ENCODE assay signal across 17 cellular contexts in genomic region chr1:212110617-212111016, GRCh38.
A peak's percentile ranks its signal among the peaks of the same experiment; 100 is the strongest.
DNase-seq lines count a peak whose midpoint lies in the region; ATAC-seq and TF ChIP-seq lines count a peak whose summit lies in the region.
"Had no signal": no experiment of that assay in that cellular context is flagged by ENCODE, and none has a peak within 500 bp of the region (broad histone marks: within the 10 kb centered on the region; RNA-seq: fewer than 3 reads in every experiment).

No MANE protein-coding gene starts in this region.

- H2BK15ac ChIP-seq in IMR-90 (ENCODE audit: low read depth, low read length): no peak overlapping the region

- no peaks in the 10 kb centered on the region for H3K27me3 Mint-ChIP-seq in activated T-helper 2 cell treated with anti-CD3 and anti-CD28 coated beads, Interferon-gamma antibody, Interleukin-2, Interleukin-4, amounts not matched to agents 10 μg/mL and 5 μg/mL and 100 μg/mL, durations not matched to agents 14 hours and 24 hours and 36 hours (ENCODE audit: low read depth)
- H3K27me3 Mint-ChIP-seq: B cell had no signal

- BruUV-seq in A673 (replicated peaks; lab: Mats Ljungman, UMichigan) (no TSS peak), IMR-90 (replicated peaks; lab: Mats Ljungman, UMichigan) (no TSS peak)

- no peak overlapping the region for H2AK5ac ChIP-seq in IMR-90 (ENCODE audit: low read depth, low read length)

- no peaks in the 10 kb centered on the region for H3K36me3 ChIP-seq in A673 (ENCODE audit: insufficient read depth, low read length, poor library complexity, severe bottlenecking)
- no peaks in the 10 kb centered on the region for H3K36me3 ChIP-seq in IMR-90 (ENCODE audit: control insufficient read depth, insufficient read depth, low read length)
- H3K36me3 ChIP-seq: ovary had no signal

- peak overlapping the region; percentile 67 for H2AFZ ChIP-seq in IMR-90 (replicated peaks; ENCODE audit: low read length, poor library complexity)

- DNase-seq in A673 (ENCODE audit: low spot score): peak; percentile 66
- peak; percentile 22 for DNase-seq in IMR-90
- peak; percentile 51 for DNase-seq in dermis blood vessel endothelial cell
- peak; percentile 45 for DNase-seq in left ventricle myocardium superior
- DNase-seq in stimulated activated naive CD4-positive, alpha-beta T cell treated with Interleukin-2 at 50 U/mL for 16 hours (lab: John Stamatoyannopoulos, UW): no peak
- DNase-seq in NCI-H510A treated with DMSO at 0.1 percent for 48 hours (lab: John Stamatoyannopoulos, UW): no peak
- no peak for DNase-seq in activated T-helper 2 cell treated with anti-CD3 and anti-CD28 coated beads, Interferon-gamma antibody, Interleukin-2, Interleukin-4, amounts not matched to agents 10 μg/mL and 5 μg/mL and 100 μg/mL, durations not matched to agents 14 hours and 24 hours and 36 hours (ENCODE audit: low spot score)
- no peak for DNase-seq in lower leg skin (ENCODE audit: low spot score in 2 of 2)
- DNase-seq: activated CD4-positive, alpha-beta T cell treated with anti-CD3 and anti-CD28 coated beads, Interleukin-2, amount 50 U/mL, for 1 hour; activated T-cell treated with anti-CD3 and anti-CD28 coated beads, Interleukin-2, amount 50 U/mL, for 48 hours; amniotic stem cell; DMS79 treated with DMSO at 0.1 percent for 48 hours; mesenchymal stem cell; NCI-H1417 treated with DMSO at 0.1 percent for 48 hours; NCI-H510A; ovary had no signal

- POLR2A ChIA-PET in A673 (lab: Charles Lee; ENCODE audit: low non-redundant PET): no interaction called here
- POLR2A ChIA-PET in IMR-90 (lab: Charles Lee; ENCODE audit: unreplicated experiment): no interaction called here

- peak; percentile 32; the same call in 1 of the 2 replicates for TF ChIP-seq RAD21 in IMR-90 (IDR thresholded peaks at IDR 0.05; ENCODE audit: low read length)

- no peak overlapping the region for H4K91ac ChIP-seq in IMR-90 (ENCODE audit: insufficient read depth, low read depth, low read length)

- H3K9me3 ChIP-seq in A673 (ENCODE audit: low read depth, low read length, poor library complexity, severe bottlenecking) (no peaks in the 10 kb centered on the region), IMR-90 (ENCODE audit: control insufficient read depth, insufficient read depth, low read length) (no peaks in the 10 kb centered on the region)
- H3K9me3 ChIP-seq: ovary had no signal

- no peaks in the 10 kb centered on the region; the same call in 1 of the 2 replicates for H3K9me1 ChIP-seq in IMR-90 (ENCODE audit: insufficient read depth, low read length)

- no peak overlapping the region for H4K8ac ChIP-seq in IMR-90 (ENCODE audit: low read depth in 2 of 2, low read length in 2 of 2)

- WGBS in IMR-90 (ENCODE audit: extremely low coverage in 2 of 2, insufficient read length in 1 of 2), 2 experiments: no CpG with 5 or more reads among the region's 2 CpGs
- 24% methylated on average over 2 of the region's 2 CpGs for WGBS in lower leg skin, 2 donors

- H3K14ac ChIP-seq in IMR-90 (replicated peaks; ENCODE audit: low read depth, low read length): no peak overlapping the region

- H3K4me3 ChIP-seq in A673 (ENCODE audit: low read depth, low read length, poor library complexity, severe bottlenecking): no peak overlapping the region
- no peak overlapping the region for H3K4me3 ChIP-seq in IMR-90 (ENCODE audit: insufficient read depth, low read depth, low read length)
- no peak overlapping the region for H3K4me3 ChIP-seq in lower leg skin (ENCODE audit: low read depth, poor library complexity, severe bottlenecking)
- H3K4me3 ChIP-seq: ovary had no signal

- dilution Hi-C loops in IMR-90 (cut with HindIII; ENCODE audit: low sequenced_read_pairs, unreplicated experiment): no loop called here

- in situ Hi-C loops in IMR-90 (cut with MboI; ENCODE audit: low sequenced_read_pairs): no loop called here

- H3K9ac ChIP-seq in IMR-90 (ENCODE audit: low read depth, low read length): no peak overlapping the region

- H3K27me3 ChIP-seq in A673 (replicated peaks; ENCODE audit: insufficient read depth, low read depth, low read length, poor library complexity): no peaks in the 10 kb centered on the region
- no peaks in the 10 kb centered on the region for H3K27me3 ChIP-seq in IMR-90 (ENCODE audit: control insufficient read depth, insufficient read depth, low read length)
- H3K27me3 ChIP-seq: ovary had no signal

- no peak overlapping the region for H2BK120ac ChIP-seq in IMR-90 (ENCODE audit: low read depth, low read length)

- H3K56ac ChIP-seq in IMR-90 (ENCODE audit: extremely low read depth, insufficient read depth, low read length): no peak overlapping the region

- 0 out of 2 replicates have a peak, but pooled peaks have one; percentile 26 for TF ChIP-seq CTCF in A673 (conservative IDR thresholded peaks at IDR 0.05; ENCODE audit: low read depth, low read length)
- peak; percentile 28; the same call in 1 of the 2 replicates for TF ChIP-seq CTCF in IMR-90 (conservative IDR thresholded peaks at IDR 0.05; ENCODE audit: low read depth, low read length)
- no peak for TF ChIP-seq CTCF in lower leg skin (IDR thresholded peaks at IDR 0.05)

- H3K4me2 ChIP-seq in IMR-90 (ENCODE audit: low read depth, low read length): no peak overlapping the region

- intact Hi-C loops in A673 (cut with micrococcal nuclease; ENCODE audit: unreplicated experiment) (no loop called here), IMR-90 (cut with micrococcal nuclease) (no loop called here), left ventricle myocardium superior (cut with micrococcal nuclease) (no loop called here), lower leg skin (cut with DNase I; ENCODE audit: low total_unique reads) (no loop called here)
- intact Hi-C loops in activated T-helper 2 cell treated with anti-CD3 and anti-CD28 coated beads, Interferon-gamma antibody, Interleukin-2, Interleukin-4, amounts not matched to agents 10 μg/mL and 5 μg/mL and 100 μg/mL, durations not matched to agents 14 hours and 24 hours and 36 hours (cut with micrococcal nuclease): no loop called here

- H2BK20ac ChIP-seq in IMR-90 (ENCODE audit: low read depth, low read length): no peak overlapping the region

- ATAC-seq in IMR-90 (ENCODE audit: low read depth) (0 out of 2 replicates have a peak, but pooled peaks have one; percentile 30), left ventricle myocardium superior (peak; percentile 77)

- TF ChIP-seq POLR2A in IMR-90 (IDR thresholded peaks at IDR 0.05; ENCODE audit: low read depth, low read length): no peak
- no peak for TF ChIP-seq POLR2A in lower leg skin (IDR thresholded peaks at IDR 0.05)

- H3K27ac ChIP-seq in A673 (ENCODE audit: low read depth, low read length, poor library complexity, severe bottlenecking) (peak overlapping the region; percentile 10), IMR-90 (ENCODE audit: insufficient read depth, low read length) (no peak overlapping the region)
- H3K27ac ChIP-seq: ovary had no signal

- H3K4me1 ChIP-seq in A673 (ENCODE audit: insufficient read depth, low read length, poor library complexity, severe bottlenecking): peaks cover 19% of the 10 kb centered on the region
- H3K4me1 ChIP-seq in IMR-90 (ENCODE audit: control insufficient read depth, insufficient read depth, low read length): peaks cover 5% of the 10 kb centered on the region; the same call in 1 of the 2 replicates

- no peak overlapping the region for H3K23ac ChIP-seq in IMR-90 (ENCODE audit: low read depth, low read length)

- no peaks in the 10 kb centered on the region for H3K9me3 Mint-ChIP-seq in activated T-helper 2 cell treated with anti-CD3 and anti-CD28 coated beads, Interferon-gamma antibody, Interleukin-2, Interleukin-4, amounts not matched to agents 10 μg/mL and 5 μg/mL and 100 μg/mL, durations not matched to agents 14 hours and 24 hours and 36 hours

- no peak overlapping the region for H3K4me3 Mint-ChIP-seq in activated T-helper 2 cell treated with anti-CD3 and anti-CD28 coated beads, Interferon-gamma antibody, Interleukin-2, Interleukin-4, amounts not matched to agents 10 μg/mL and 5 μg/mL and 100 μg/mL, durations not matched to agents 14 hours and 24 hours and 36 hours (ENCODE audit: low read depth)
- H3K4me3 Mint-ChIP-seq: B cell had no signal

- no peak overlapping the region for H3K18ac ChIP-seq in IMR-90 (ENCODE audit: low read depth, low read length)

- H2AK9ac ChIP-seq in IMR-90 (replicated peaks; ENCODE audit: low read depth, low read length, poor library complexity): no peak overlapping the region

- peaks cover 21% of the 10 kb centered on the region for H3K36me3 Mint-ChIP-seq in activated T-helper 2 cell treated with anti-CD3 and anti-CD28 coated beads, Interferon-gamma antibody, Interleukin-2, Interleukin-4, amounts not matched to agents 10 μg/mL and 5 μg/mL and 100 μg/mL, durations not matched to agents 14 hours and 24 hours and 36 hours (ENCODE audit: low read depth)

- H4K5ac ChIP-seq in IMR-90 (ENCODE audit: low read depth, low read length): no peak overlapping the region

- H3K4me1 Mint-ChIP-seq in activated T-helper 2 cell treated with anti-CD3 and anti-CD28 coated beads, Interferon-gamma antibody, Interleukin-2, Interleukin-4, amounts not matched to agents 10 μg/mL and 5 μg/mL and 100 μg/mL, durations not matched to agents 14 hours and 24 hours and 36 hours (ENCODE audit: low read depth): peaks cover 10% of the 10 kb centered on the region
- H3K4me1 Mint-ChIP-seq: B cell had no signal

- no peak overlapping the region; the same call in 1 of the 2 replicates for H3K4ac ChIP-seq in IMR-90 (ENCODE audit: low read depth, low read length)

- H2BK5ac ChIP-seq in IMR-90 (ENCODE audit: low read depth, low read length, poor library complexity, severe bottlenecking): no peak overlapping the region

- H3K79me1 ChIP-seq in IMR-90 (ENCODE audit: low read depth in 1 of 2, low read length in 2 of 2): peaks cover 0 to 4% of the 10 kb centered on the region in 2 experiments; a peak in 2 of 4 replicates

- H4K20me1 ChIP-seq in IMR-90 (ENCODE audit: insufficient read depth, low read length): no peaks in the 10 kb centered on the region

- no peak overlapping the region for H3K27ac Mint-ChIP-seq in activated T-helper 2 cell treated with anti-CD3 and anti-CD28 coated beads, Interferon-gamma antibody, Interleukin-2, Interleukin-4, amounts not matched to agents 10 μg/mL and 5 μg/mL and 100 μg/mL, durations not matched to agents 14 hours and 24 hours and 36 hours
- H3K27ac Mint-ChIP-seq: B cell had no signal

- CTCF ChIA-PET in A673 (lab: Charles Lee) (no interaction called here), IMR-90 (lab: Yijun Ruan, JAX) (interaction anchor here (1.5 kb wide), 1 partner anchor 8 kb away, joined by 4 read pairs; no protein-coding TSS in a partner anchor)

TF ChIP-seq in IMR-90, 13 proteins besides CTCF, POLR2A, EP300 and RAD21:
- no peak for TF ChIP-seq MXI1 (IDR thresholded peaks at IDR 0.05; ENCODE audit: borderline replicate concordance, low read depth, low read length)
- no peak for TF ChIP-seq CHD1 (IDR thresholded peaks at IDR 0.05; ENCODE audit: low read depth, low read length)
- no peak for TF ChIP-seq MAFK (IDR thresholded peaks at IDR 0.05; ENCODE audit: low read depth, low read length)
- no peak for TF ChIP-seq BHLHE40 (IDR thresholded peaks at IDR 0.05; ENCODE audit: low read depth, low read length)

Comparison
In these comparisons a context has a peak if more than half of its experiments do, and no peak if none do; other contexts are left out.
1. DNase-seq: peak in A673 (single experiment), IMR-90 (single experiment), dermis blood vessel endothelial cell (single experiment) and left ventricle myocardium superior (single experiment); none in stimulated activated naive CD4-positive, alpha-beta T cell treated with Interleukin-2 at 50 U/mL for 16 hours (single experiment), NCI-H510A treated with DMSO at 0.1 percent for 48 hours (single experiment), activated T-helper 2 cell treated with anti-CD3 and anti-CD28 coated beads, Interferon-gamma antibody, Interleukin-2, Interleukin-4, amounts not matched to agents 10 μg/mL and 5 μg/mL and 100 μg/mL, durations not matched to agents 14 hours and 24 hours and 36 hours (single experiment) and lower leg skin (0 of 2).
2. CTCF ChIP-seq: peak in A673 (single experiment) and IMR-90 (single experiment); none in lower leg skin (0 of 3).